27 cellular contexts compared by ENCODE assay signal in the genomic region with DNA sequence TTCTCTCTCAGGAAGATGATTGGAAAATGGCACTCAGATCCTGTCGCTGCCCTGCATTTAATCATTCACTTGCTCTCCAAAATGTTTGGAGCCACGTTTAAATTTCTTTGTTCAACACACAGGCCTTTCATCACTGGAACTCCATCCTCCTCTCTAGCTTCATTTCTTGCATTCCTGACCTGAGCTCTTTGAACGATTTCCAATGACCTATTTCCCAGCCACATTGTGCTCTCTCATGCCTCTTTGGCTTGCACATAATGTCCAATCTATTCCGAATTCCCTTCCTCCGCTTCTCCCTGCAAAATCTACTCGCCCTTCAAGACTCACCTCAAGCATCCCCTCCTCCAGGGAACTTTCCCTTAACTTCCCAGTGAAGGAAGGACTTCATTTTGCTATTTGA.
DNase-seq lines count a peak whose midpoint lies in the region; ATAC-seq and TF ChIP-seq lines count a peak whose summit lies in the region.
"Had no signal": no experiment of that assay in that cellular context is flagged by ENCODE, and none has a peak within 500 bp of the region (broad histone marks: within the 10 kb centered on the region; RNA-seq: fewer than 3 reads in every experiment).

No MANE protein-coding gene starts in this region.

- H3K9me3 ChIP-seq in heart right ventricle = peaks cover 0 to 4% (median 0%) of the 10 kb centered on the region in 11 donors
- no peaks in the 10 kb centered on the region for H3K9me3 ChIP-seq in ovary
- peaks cover 0 to 9% (median 0%) of the 10 kb centered on the region in 4 donors for H3K9me3 ChIP-seq in tibial nerve
- H3K9me3 ChIP-seq: esophagus squamous epithelium, HAP-1, lower lobe of right lung, neutrophil had no signal

- intact Hi-C loops in heart right ventricle (cut with DNase I) (no loop called here), ovary (cut with DNase I) (no loop called here)

- DNase-seq in EH (ENCODE audit: low read depth) (peak; percentile 6), astrocyte of the spinal cord (ENCODE audit: low read depth, low spot score) (peak; percentile 12), heart right ventricle (no peak), ovary (no peak), tibial nerve (ENCODE audit: low spot score in 2 of 2) (no peak), omental fat pad (ENCODE audit: low spot score) (no peak)
- DNase-seq in activated naive CD4-positive, alpha-beta T cell treated with anti-CD3 and anti-CD28 coated beads, Interleukin-2, amount 50 U/mL, for 72 hours (ENCODE audit: low spot score in 2 of 2) = no peak
- DNase-seq: activated CD4-positive, alpha-beta T cell treated with anti-CD3 and anti-CD28 coated beads, Interleukin-2, amount 10 ng/mL, durations not matched to agents 24 days and 14 days; brain microvascular endothelial cell; Caco-2; DND-41; esophagus squamous epithelium; islet precursor cell; lower lobe of right lung; NCI-H1048; NCI-H1930; NCI-H82; stimulated activated CD4-positive, alpha-beta T cell treated with anti-CD3 and anti-CD28 coated beads, Interleukin-4, amount 100 ng/mL, for 4 hours; stimulated activated naive CD4-positive, alpha-beta T cell treated with Interleukin-2 at 50 U/mL for 16 hours; T-helper 9 cell; WERI-Rb-1 had no signal

- peaks cover 13 to 15% of the 10 kb centered on the region in 2 donors for H3K9me3 Mint-ChIP-seq in activated naive CD4-positive, alpha-beta T cell treated with anti-CD3 and anti-CD28 coated beads, Interleukin-2, amount 50 U/mL, for 72 hours

- no peaks in the 10 kb centered on the region for H3K27me3 ChIP-seq in heart right ventricle
- H3K27me3 ChIP-seq in ovary = no peaks in the 10 kb centered on the region
- H3K27me3 ChIP-seq in tibial nerve = no peaks in the 10 kb centered on the region
- H3K27me3 ChIP-seq: brain microvascular endothelial cell, esophagus squamous epithelium, neutrophil had no signal

- ATAC-seq in heart right ventricle = peak in 5 of 8 donors; percentile 61 to 96 (median 76)
- ATAC-seq in omental fat pad (ENCODE audit: low FRiP score) = no peak
- no peak for ATAC-seq in activated naive CD4-positive, alpha-beta T cell treated with anti-CD3 and anti-CD28 coated beads, Interleukin-2, amount 50 U/mL, for 72 hours
- no peak for ATAC-seq in HG02759 (IDR thresholded peaks at IDR 0.05; ENCODE audit: unreplicated experiment)

- H3K36me3 ChIP-seq in heart right ventricle (no peaks in the 10 kb centered on the region), ovary (no peaks in the 10 kb centered on the region), tibial nerve (no peaks in the 10 kb centered on the region)
- H3K36me3 ChIP-seq: brain microvascular endothelial cell, esophagus squamous epithelium, HAP-1, lower lobe of right lung, neutrophil, WERI-Rb-1 had no signal

- peak overlapping the region in 2 of 10 donors; percentile 5 to 12 for H3K27ac ChIP-seq in heart right ventricle
- no peak overlapping the region for H3K27ac ChIP-seq in ovary
- H3K27ac ChIP-seq in tibial nerve = no peak overlapping the region
- H3K27ac ChIP-seq: brain microvascular endothelial cell, coronary artery, esophagus squamous epithelium, lower lobe of right lung, neutrophil, WERI-Rb-1 had no signal

- TF ChIP-seq CTCF in astrocyte of the spinal cord (IDR thresholded peaks at IDR 0.05; ENCODE audit: low read depth, low read length) (no peak), heart right ventricle (IDR thresholded peaks at IDR 0.05) (no peak), ovary (IDR thresholded peaks at IDR 0.05) (no peak), tibial nerve (IDR thresholded peaks at IDR 0.05) (no peak), omental fat pad (IDR thresholded peaks at IDR 0.05) (no peak)

- WGBS in heart right ventricle, 2 donors = 36 to 47% methylated on average over 6 of the region's 6 CpGs
- WGBS in ovary, 3 donors = 40 to 56% (median 45%) methylated on average over 6 of the region's 6 CpGs
- WGBS in tibial nerve, 2 donors = 34 to 36% methylated on average over 6 of the region's 6 CpGs

- H3K4me1 ChIP-seq in heart right ventricle (peaks cover 0 to 20% (median 8%) of the 10 kb centered on the region in 9 donors), ovary (ENCODE audit: insufficient read depth) (no peaks in the 10 kb centered on the region), tibial nerve (peaks cover 0 to 14% (median 0%) of the 10 kb centered on the region in 4 donors)
- H3K4me1 ChIP-seq: Caco-2, esophagus squamous epithelium, HAP-1 had no signal

- no peak overlapping the region for H3K4me3 ChIP-seq in astrocyte of the spinal cord (ENCODE audit: low read depth, low read length)
- H3K4me3 ChIP-seq in heart right ventricle = no peak overlapping the region
- H3K4me3 ChIP-seq in ovary = no peak overlapping the region
- H3K4me3 ChIP-seq in tibial nerve = no peak overlapping the region
- H3K4me3 ChIP-seq: coronary artery, esophagus squamous epithelium, HAP-1, lower lobe of right lung had no signal

- TF ChIP-seq POLR2A in ovary (IDR thresholded peaks at IDR 0.05) (peak; percentile 10), tibial nerve (IDR thresholded peaks at IDR 0.05) (no peak)

- H3K36me3 Mint-ChIP-seq in activated naive CD4-positive, alpha-beta T cell treated with anti-CD3 and anti-CD28 coated beads, Interleukin-2, amount 50 U/mL, for 72 hours = no peaks in the 10 kb centered on the region
- H3K36me3 Mint-ChIP-seq: activated naive CD8-positive, alpha-beta T cell had no signal

- in situ Hi-C loops in astrocyte of the spinal cord (cut with HindIII; ENCODE audit: low sequenced_read_pairs) = no loop called here

- TF ChIP-seq EP300 in ovary (IDR thresholded peaks at IDR 0.05) (no peak), tibial nerve (IDR thresholded peaks at IDR 0.05) (no peak)

- H3K27ac Mint-ChIP-seq in activated naive CD4-positive, alpha-beta T cell treated with anti-CD3 and anti-CD28 coated beads, Interleukin-2, amount 50 U/mL, for 72 hours = no peak overlapping the region
- H3K27ac Mint-ChIP-seq: activated CD4-positive, alpha-beta T cell treated with anti-CD3 and anti-CD28 coated beads, Interleukin-2, amount 10 ng/mL, durations not matched to agents 24 days and 14 days; activated naive CD8-positive, alpha-beta T cell; activated T-helper 1 cell treated with anti-CD3 and anti-CD28 coated beads, Interleukin-12 subunit alpha, Interleukin-12 subunit beta, Interleukin-2, Interleukin-4 antibody, amounts not matched to agents 30 ng/mL and 10 ng/mL and 1 ng/mL, durations not matched to agents 14 hours and 24 hours and 36 hours had no signal

Comparison
In these comparisons a context has a peak if more than half of its experiments do, and no peak if none do; other contexts are left out.
1. DNase-seq: peak in EH (single experiment) and astrocyte of the spinal cord (single experiment); none in heart right ventricle (0 of 2), ovary (0 of 5), tibial nerve (0 of 2), omental fat pad (single experiment) and activated naive CD4-positive, alpha-beta T cell treated with anti-CD3 and anti-CD28 coated beads, Interleukin-2, amount 50 U/mL, for 72 hours (0 of 2).
2. ATAC-seq: peak in heart right ventricle (5 of 8); none in omental fat pad (single experiment), activated naive CD4-positive, alpha-beta T cell treated with anti-CD3 and anti-CD28 coated beads, Interleukin-2, amount 50 U/mL, for 72 hours (0 of 2) and HG02759 (single experiment).